In the genomic region with DNA sequence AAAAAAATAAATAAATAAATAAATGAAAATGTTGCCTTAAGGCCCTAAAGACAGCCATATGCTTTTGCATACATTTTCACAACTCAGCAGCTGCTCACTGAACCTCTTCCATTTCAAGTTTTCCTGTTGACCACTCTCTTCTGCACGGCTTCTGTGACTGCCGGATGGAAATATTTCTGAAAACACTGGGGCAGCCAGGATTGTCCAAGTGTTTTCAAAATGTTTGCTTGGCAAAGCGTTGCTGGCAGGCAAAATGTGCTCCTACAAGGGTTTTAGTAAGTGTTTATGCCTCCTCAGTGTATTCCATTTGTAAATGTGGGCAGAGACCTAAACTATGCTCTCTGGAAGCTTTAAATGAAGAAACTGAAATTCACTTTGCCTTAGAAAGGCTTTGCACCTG, we compare ENCODE assay signal across 21 cellular contexts.
DNase-seq lines count a peak whose midpoint lies in the region; ATAC-seq and TF ChIP-seq lines count a peak whose summit lies in the region.
"Had no signal": no experiment of that assay in that cellular context is flagged by ENCODE, and none has a peak within 500 bp of the region (broad histone marks: within the 10 kb centered on the region; RNA-seq: fewer than 3 reads in every experiment).

No MANE protein-coding gene starts in this region.

- peaks cover 9% of the 10 kb centered on the region for H3K4me1 Mint-ChIP-seq in glutamatergic neuron (ENCODE audit: low read depth, unreplicated experiment)
- H3K4me1 Mint-ChIP-seq in stimulated activated naive B cell treated with anti-CD40 and anti-IgM and Interleukin-4, amounts not matched to agents 10 μg/mL and 1 μg/mL and 100 μg/mL, for 72 hours, result no peaks in the 10 kb centered on the region
- H3K4me1 Mint-ChIP-seq: CD14-positive monocyte; CD4-positive, alpha-beta memory T cell; CD4-positive, CD25-positive, alpha-beta regulatory T cell; CD8-positive, alpha-beta memory T cell had no signal

- no peaks in the 10 kb centered on the region for H3K36me3 Mint-ChIP-seq in glutamatergic neuron (ENCODE audit: unreplicated experiment)
- H3K36me3 Mint-ChIP-seq in stimulated activated naive B cell treated with anti-CD40 and anti-IgM and Interleukin-4, amounts not matched to agents 10 μg/mL and 1 μg/mL and 100 μg/mL, for 72 hours, result no peaks in the 10 kb centered on the region
- H3K36me3 Mint-ChIP-seq: CD14-positive monocyte; CD4-positive, alpha-beta memory T cell; CD4-positive, CD25-positive, alpha-beta regulatory T cell; CD8-positive, alpha-beta memory T cell had no signal

- no peak overlapping the region for H3K4me3 Mint-ChIP-seq in glutamatergic neuron (ENCODE audit: unreplicated experiment)
- no peak overlapping the region for H3K4me3 Mint-ChIP-seq in stimulated activated naive B cell treated with anti-CD40 and anti-IgM and Interleukin-4, amounts not matched to agents 10 μg/mL and 1 μg/mL and 100 μg/mL, for 72 hours
- H3K4me3 Mint-ChIP-seq: CD14-positive monocyte; CD4-positive, alpha-beta memory T cell; CD4-positive, CD25-positive, alpha-beta regulatory T cell; CD8-positive, alpha-beta memory T cell had no signal

- no peak for ATAC-seq in stimulated activated naive B cell treated with anti-CD40 and anti-IgM and Interleukin-4, amounts not matched to agents 10 μg/mL and 1 μg/mL and 100 μg/mL, for 72 hours (replicated peaks)
- ATAC-seq: GM12878 had no signal

- TF ChIP-seq CTCF in glutamatergic neuron (IDR thresholded peaks at IDR 0.05; ENCODE audit: partially characterized antibody, unreplicated experiment), result no peak

- no peaks in the 10 kb centered on the region for H3K27me3 Mint-ChIP-seq in glutamatergic neuron (ENCODE audit: unreplicated experiment)
- H3K27me3 Mint-ChIP-seq in stimulated activated naive B cell treated with anti-CD40 and anti-IgM and Interleukin-4, amounts not matched to agents 10 μg/mL and 1 μg/mL and 100 μg/mL, for 72 hours, result no peaks in the 10 kb centered on the region
- H3K27me3 Mint-ChIP-seq: CD4-positive, alpha-beta memory T cell; CD4-positive, CD25-positive, alpha-beta regulatory T cell had no signal

- H3K9me3 Mint-ChIP-seq in glutamatergic neuron (ENCODE audit: unreplicated experiment), result peaks cover 1% of the 10 kb centered on the region
- H3K9me3 Mint-ChIP-seq in stimulated activated naive B cell treated with anti-CD40 and anti-IgM and Interleukin-4, amounts not matched to agents 10 μg/mL and 1 μg/mL and 100 μg/mL, for 72 hours, result peaks cover 0 to 3% of the 10 kb centered on the region in 2 donors

- peak overlapping the region; percentile 55 for H3K27ac Mint-ChIP-seq in glutamatergic neuron (ENCODE audit: unreplicated experiment)
- H3K27ac Mint-ChIP-seq in stimulated activated naive B cell treated with anti-CD40 and anti-IgM and Interleukin-4, amounts not matched to agents 10 μg/mL and 1 μg/mL and 100 μg/mL, for 72 hours, result no peak overlapping the region
- H3K27ac Mint-ChIP-seq: CD14-positive monocyte; CD4-positive, alpha-beta memory T cell; CD4-positive, CD25-positive, alpha-beta regulatory T cell; CD8-positive, alpha-beta memory T cell had no signal

- peak; percentile 0 for DNase-seq in cerebellar cortex (ENCODE audit: low spot score)
- no peak for DNase-seq in glutamatergic neuron
- DNase-seq in medulla oblongata (ENCODE audit: extremely low spot score), result peak; percentile 1
- no peak for DNase-seq in GF-D8 (lab: John Stamatoyannopoulos, UW)
- DNase-seq in stimulated activated naive B cell treated with anti-CD40 and anti-IgM and Interleukin-4, amounts not matched to agents 10 μg/mL and 1 μg/mL and 100 μg/mL, for 72 hours, result no peak
- no peak for DNase-seq in G401 (ENCODE audit: low spot score)
- DNase-seq: 8988T; ACHN; BE2C; C1 segment of cervical spinal cord; CD4-positive, alpha-beta memory T cell; CD4-positive, CD25-positive, alpha-beta regulatory T cell; CD8-positive, alpha-beta memory T cell; COR-L47; DMS153; DMS53; DMS79; DND-41; EL had no signal

- in situ Hi-C loops in G401 (cut with HindIII; ENCODE audit: low sequenced_read_pairs), result no loop called here

Comparison
In these comparisons a context has a peak if more than half of its experiments do, and no peak if none do; other contexts are left out.
1. DNase-seq: peak in cerebellar cortex (single experiment) and medulla oblongata (single experiment); none in glutamatergic neuron (single experiment), GF-D8 (single experiment), stimulated activated naive B cell treated with anti-CD40 and anti-IgM and Interleukin-4, amounts not matched to agents 10 μg/mL and 1 μg/mL and 100 μg/mL, for 72 hours (single experiment) and G401 (single experiment).